15 cellular contexts compared by ENCODE assay signal in genomic region chr21:29677326-29677725, GRCh38.
"Had no signal": no experiment of that assay in that cellular context is flagged by ENCODE, and none has a peak within 500 bp of the region (broad histone marks: within the 10 kb centered on the region; RNA-seq: fewer than 3 reads in every experiment).

No MANE protein-coding gene starts in this region.

- H3K4me1 ChIP-seq: colonic mucosa, esophagus squamous epithelium, foreskin keratinocyte, left ventricle myocardium inferior, prostate gland, suprapubic skin had no signal

- ATAC-seq: foreskin keratinocyte; sciatic nerve; stimulated activated naive CD8-positive, alpha-beta T cell treated with anti-CD3 and anti-CD28 coated beads, Interleukin-15, Interleukin-2, amounts not matched to agents 100 U/mL and 50 U/mL, for 24 hours had no signal

- H3K36me3 ChIP-seq: colonic mucosa, esophagus squamous epithelium, left ventricle myocardium inferior, prostate gland, suprapubic skin had no signal

- H3K4me3 ChIP-seq: colonic mucosa, esophagus squamous epithelium, left ventricle myocardium inferior, prostate gland, suprapubic skin had no signal

- H3K27me3 ChIP-seq: colonic mucosa, esophagus squamous epithelium, foreskin keratinocyte, suprapubic skin had no signal

- H3K27ac ChIP-seq: colonic mucosa, esophagus squamous epithelium, foreskin keratinocyte, left ventricle myocardium inferior, prostate gland, suprapubic skin had no signal

- DNase-seq: activated CD4-positive, alpha-beta T cell treated with anti-CD3 and anti-CD28 coated beads for 48 hours; activated naive CD4-positive, alpha-beta T cell; caudate nucleus; colonic mucosa; esophagus squamous epithelium; foreskin keratinocyte; head of caudate nucleus; islet precursor cell; left ventricle myocardium inferior; mesenchymal stem cell; stimulated activated CD4-positive, alpha-beta T cell treated with anti-CD3 and anti-CD28 coated beads, Interleukin-12 subunit alpha, Interleukin-12 subunit beta, amount 100 ng/mL, for 4 hours; stimulated activated naive CD8-positive, alpha-beta T cell treated with anti-CD3 and anti-CD28 coated beads, Interleukin-15, Interleukin-2, amounts not matched to agents 100 U/mL and 50 U/mL, for 24 hours had no signal

- H3K9me3 ChIP-seq: colonic mucosa, esophagus squamous epithelium, left ventricle myocardium inferior, prostate gland, suprapubic skin had no signal
